8 cellular contexts compared by ENCODE assay signal in genomic region chr16:11133344-11133921, GRCh38.
A peak's percentile ranks its signal among the peaks of the same experiment; 100 is the strongest.
DNase-seq lines count a peak whose midpoint lies in the region; ATAC-seq and TF ChIP-seq lines count a peak whose summit lies in the region.

No MANE protein-coding gene starts in this region.

- H3K36me3 ChIP-seq in Peyer's patch, result no peaks in the 10 kb centered on the region

- no peak overlapping the region for H3K4me3 ChIP-seq in Peyer's patch

- no peaks in the 10 kb centered on the region for H3K27me3 ChIP-seq in Peyer's patch

- H3K9me3 Mint-ChIP-seq in stimulated activated effector memory CD8-positive, alpha-beta T cell treated with anti-CD3 and anti-CD28 coated beads, Interleukin-12 subunit alpha, Interleukin-12 subunit beta, amount 100 ng/mL, for 72 hours, result no peaks in the 10 kb centered on the region

- H3K27ac Mint-ChIP-seq in stimulated activated effector memory CD8-positive, alpha-beta T cell treated with anti-CD3 and anti-CD28 coated beads, Interleukin-12 subunit alpha, Interleukin-12 subunit beta, amount 100 ng/mL, for 72 hours, result no peak overlapping the region

- peaks cover 0 to 37% (median 2%) of the 10 kb centered on the region in 4 donors for H3K4me1 ChIP-seq in Peyer's patch

- DNase-seq in COLO829 (ENCODE audit: low spot score) (peak; percentile 87), Peyer's patch (peak; percentile 37 to 83 (median 61)), fibroblast of peridontal ligament (ENCODE audit: extremely low read depth) (peak; percentile 96), non-pigmented ciliary epithelial cell (ENCODE audit: low read depth) (peak; percentile 85), D341Med (ENCODE audit: low spot score) (no peak), NCI-H1092 treated with DMSO at 0.1 percent for 48 hours (lab: John Stamatoyannopoulos, UW) (no peak)
- DNase-seq in stimulated activated effector memory CD8-positive, alpha-beta T cell treated with anti-CD3 and anti-CD28 coated beads, Interleukin-12 subunit alpha, Interleukin-12 subunit beta, amount 100 ng/mL, for 72 hours (ENCODE audit: low spot score in 2 of 2), result no peak

- peaks cover 27% of the 10 kb centered on the region for H3K4me1 Mint-ChIP-seq in stimulated activated effector memory CD8-positive, alpha-beta T cell treated with anti-CD3 and anti-CD28 coated beads, Interleukin-12 subunit alpha, Interleukin-12 subunit beta, amount 100 ng/mL, for 72 hours

- H3K27ac ChIP-seq in Peyer's patch, result peak overlapping the region; percentile 17 to 57 (median 29)

- no peak for TF ChIP-seq CTCF in Peyer's patch (IDR thresholded peaks at IDR 0.05)

- H3K4me3 Mint-ChIP-seq in stimulated activated effector memory CD8-positive, alpha-beta T cell treated with anti-CD3 and anti-CD28 coated beads, Interleukin-12 subunit alpha, Interleukin-12 subunit beta, amount 100 ng/mL, for 72 hours, result no peak overlapping the region

- H3K9me3 ChIP-seq in Peyer's patch, result no peaks in the 10 kb centered on the region

- no peak for TF ChIP-seq POLR2A in Peyer's patch (IDR thresholded peaks at IDR 0.05)

- H3K36me3 Mint-ChIP-seq in stimulated activated effector memory CD8-positive, alpha-beta T cell treated with anti-CD3 and anti-CD28 coated beads, Interleukin-12 subunit alpha, Interleukin-12 subunit beta, amount 100 ng/mL, for 72 hours, result peaks cover 16% of the 10 kb centered on the region

- ATAC-seq in GM21390 (IDR thresholded peaks at IDR 0.05; ENCODE audit: unreplicated experiment), result no peak
- no peak for ATAC-seq in stimulated activated effector memory CD8-positive, alpha-beta T cell treated with anti-CD3 and anti-CD28 coated beads, Interleukin-12 subunit alpha, Interleukin-12 subunit beta, amount 100 ng/mL, for 72 hours

Comparison
In these comparisons a context has a peak if more than half of its experiments do, and no peak if none do; other contexts are left out.
1. DNase-seq: peak in COLO829 (single experiment), Peyer's patch (3 of 3), fibroblast of peridontal ligament (single experiment) and non-pigmented ciliary epithelial cell (single experiment); none in D341Med (single experiment), stimulated activated effector memory CD8-positive, alpha-beta T cell treated with anti-CD3 and anti-CD28 coated beads, Interleukin-12 subunit alpha, Interleukin-12 subunit beta, amount 100 ng/mL, for 72 hours (0 of 2) and NCI-H1092 treated with DMSO at 0.1 percent for 48 hours (single experiment).